8 cellular contexts compared by ENCODE assay signal in genomic region chr7:105210721-105211205, GRCh38.
DNase-seq lines count a peak whose midpoint lies in the region; ATAC-seq and TF ChIP-seq lines count a peak whose summit lies in the region.

No MANE protein-coding gene starts in this region.

- peak; percentile 83 for ATAC-seq in GM18505 (IDR thresholded peaks at IDR 0.05; ENCODE audit: unreplicated experiment)
- ATAC-seq in GM21717 (IDR thresholded peaks at IDR 0.05; ENCODE audit: unreplicated experiment) = peak; percentile 82

- DNase-seq in NAMALWA (ENCODE audit: low spot score) = peak; percentile 67
- peak; percentile 15 for DNase-seq in glomerular visceral epithelial cell (ENCODE audit: extremely low spot score)
- peak; percentile 0 for DNase-seq in stimulated activated naive CD4-positive, alpha-beta T cell treated with Interleukin-2 at 50 U/mL for 16 hours (lab: John Stamatoyannopoulos, UW)
- no peak for DNase-seq in 8988T
- no peak for DNase-seq in NCI-H1436 (lab: John Stamatoyannopoulos, UW)
- DNase-seq in NCI-H345 treated with DMSO at 0.1 percent for 48 hours (lab: John Stamatoyannopoulos, UW; ENCODE audit: unreplicated experiment) = no peak

- no peak for TF ChIP-seq POLR2A in GM18505 (IDR thresholded peaks at IDR 0.05; ENCODE audit: borderline replicate concordance, extremely low read depth, insufficient read depth, insufficient read length)

Comparison
In these comparisons a context has a peak if more than half of its experiments do, and no peak if none do; other contexts are left out.
1. DNase-seq: peak in NAMALWA (single experiment), glomerular visceral epithelial cell (single experiment) and stimulated activated naive CD4-positive, alpha-beta T cell treated with Interleukin-2 at 50 U/mL for 16 hours (single experiment); none in 8988T (single experiment), NCI-H1436 (single experiment) and NCI-H345 treated with DMSO at 0.1 percent for 48 hours (single experiment).